Comparison of ENCODE assay signal across 8 cellular contexts in genomic region chr3:141486416-141486734, GRCh38. TPM values are rescaled to one million over a fixed set of nuclear protein-coding genes. Genes with fewer than 3 reads are reported as not detected.
A peak's percentile ranks its signal among the peaks of the same experiment; 100 is the strongest.
DNase-seq lines count a peak whose midpoint lies in the region; ATAC-seq, FAIRE-seq and TF ChIP-seq lines count a peak whose summit lies in the region.

No MANE protein-coding gene starts in this region.

- no peak for ATAC-seq in GM21576 (IDR thresholded peaks at IDR 0.05; ENCODE audit: unreplicated experiment)

- no peak overlapping the region for H3K9ac ChIP-seq in parathyroid adenoma

- DNase-seq in GM10266 (ENCODE audit: extremely low spot score) (peak; percentile 17), RCC 7860 (ENCODE audit: low spot score) (peak; percentile 43), epithelial cell of proximal tubule (ENCODE audit: low read depth) (no peak), SKM-1 treated with dmso at 0.1 percent for 144 hours (lab: John Stamatoyannopoulos, UW; ENCODE audit: unreplicated experiment) (no peak), UCSD-AML1 (lab: John Stamatoyannopoulos, UW; ENCODE audit: unreplicated experiment) (no peak), COLO829 (ENCODE audit: low spot score) (no peak)

- H3K4me1 ChIP-seq in parathyroid adenoma: no peaks in the 10 kb centered on the region

- no peak overlapping the region for H3K27ac ChIP-seq in parathyroid adenoma

- TF ChIP-seq CTCF in GM10266 (IDR thresholded peaks at IDR 0.05; ENCODE audit: control insufficient read depth, insufficient read depth, low read depth, missing control alignments) (no peak), epithelial cell of proximal tubule (conservative IDR thresholded peaks at IDR 0.05; ENCODE audit: low read depth, low read length) (no peak), parathyroid adenoma (IDR thresholded peaks at IDR 0.05) (no peak)

- H3K79me2 ChIP-seq in parathyroid adenoma: peaks cover 25% of the 10 kb centered on the region

- H3K4me3 ChIP-seq in epithelial cell of proximal tubule (ENCODE audit: low read depth, low read length) (peak overlapping the region; percentile 65), parathyroid adenoma (ENCODE audit: low read depth, low read length) (peak overlapping the region; percentile 41)

- H3K9me3 ChIP-seq in parathyroid adenoma (ENCODE audit: control insufficient read depth, low read length): no peaks in the 10 kb centered on the region

- peak overlapping the region; percentile 71 for H3K4me2 ChIP-seq in parathyroid adenoma (ENCODE audit: low read length)

- peak overlapping the region; percentile 91 for H2AFZ ChIP-seq in parathyroid adenoma

- no peaks in the 10 kb centered on the region for H3K27me3 ChIP-seq in parathyroid adenoma (ENCODE audit: control insufficient read depth, insufficient read depth, low read length)

- no peak for FAIRE-seq in RCC 7860 (lab: Jason Lieb, UNC)

- no peaks in the 10 kb centered on the region for H3K36me3 ChIP-seq in parathyroid adenoma (ENCODE audit: control insufficient read depth, insufficient read depth, low read length)

RNA-seq across cellular contexts. Expression of gene RASA2, which starts 0.5 kb away (rescaled TPM):
- total RNA-seq in epithelial cell of proximal tubule: 10.1 and 15.1 TPM in 2 replicates

Comparison
In these comparisons a context has a peak if more than half of its experiments do, and no peak if none do; other contexts are left out.
1. DNase-seq: peak in GM10266 (single experiment) and RCC 7860 (single experiment); none in epithelial cell of proximal tubule (single experiment), SKM-1 treated with dmso at 0.1 percent for 144 hours (single experiment), UCSD-AML1 (single experiment) and COLO829 (single experiment).